In the genomic region with DNA sequence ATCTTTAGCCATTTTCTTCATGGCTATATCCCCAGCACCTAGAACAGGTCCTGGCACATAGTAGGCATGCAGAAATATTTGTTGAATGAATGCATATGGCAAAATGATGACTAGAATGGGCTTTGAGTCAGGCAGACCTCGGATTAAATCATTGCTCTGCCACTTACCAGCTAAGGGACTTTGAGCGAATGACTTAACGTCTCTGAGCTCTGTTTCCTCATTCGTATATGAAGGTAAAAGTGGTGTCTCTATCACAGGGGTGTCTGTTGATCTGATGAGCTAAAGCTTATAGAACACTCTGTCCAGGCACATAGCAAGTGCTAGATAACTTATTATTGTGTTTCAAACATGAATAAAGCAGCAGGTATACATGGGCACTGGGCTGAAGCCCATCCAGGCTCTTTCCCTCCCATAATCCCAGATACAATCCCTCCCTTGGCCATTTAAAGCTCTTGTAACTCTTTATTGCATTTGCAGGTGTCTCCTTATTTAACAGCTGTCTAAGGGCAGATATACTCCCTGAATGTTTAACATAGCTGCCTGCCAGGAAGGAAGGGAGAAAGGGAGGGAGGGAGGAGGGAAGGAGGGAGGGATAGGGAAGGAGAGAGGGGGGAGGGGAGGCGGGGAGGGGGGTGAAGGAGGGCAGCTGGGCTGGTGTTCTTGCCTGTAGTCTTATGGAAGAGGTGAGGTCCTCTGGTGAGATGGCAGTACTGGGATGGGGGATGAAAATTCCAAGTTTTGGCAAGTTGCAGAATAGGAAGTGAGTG, we compare ENCODE assay signal across 21 cellular contexts. TPM values are rescaled to one million over a fixed set of nuclear protein-coding genes. Genes with fewer than 3 reads are reported as not detected.
A peak's percentile ranks its signal among the peaks of the same experiment; 100 is the strongest.
DNase-seq lines count a peak whose midpoint lies in the region; ATAC-seq and TF ChIP-seq lines count a peak whose summit lies in the region.
"Had no signal": no experiment of that assay in that cellular context is flagged by ENCODE, and none has a peak within 500 bp of the region (broad histone marks: within the 10 kb centered on the region; RNA-seq: fewer than 3 reads in every experiment).

No MANE protein-coding gene starts in this region.

- intact Hi-C loops in PC-3 (cut with micrococcal nuclease) (loop anchor here (5.0 kb wide), 1 partner anchor 52 kb away; no protein-coding TSS in a partner anchor), left colon (cut with DNase I, micrococcal nuclease) (loop anchor here (5.0 kb wide), 2 partner anchors 87 to 143 kb away; no protein-coding TSS in a partner anchor)

- H3K27ac Mint-ChIP-seq in T-cell (no peak overlapping the region), endodermal cell (no peak overlapping the region)
- H3K27ac Mint-ChIP-seq: activated CD4-positive, alpha-beta T cell treated with anti-CD3 and anti-CD28 coated beads for 36 hours; activated CD8-positive, alpha-beta T cell treated with anti-CD3 and anti-CD28 coated beads for 36 hours; activated T-helper 1 cell treated with anti-CD3 and anti-CD28 coated beads, Interleukin-12 subunit alpha, Interleukin-12 subunit beta, Interleukin-2, Interleukin-4 antibody, amounts not matched to agents 30 ng/mL and 10 ng/mL and 1 ng/mL, durations not matched to agents 14 hours and 24 hours and 36 hours; CD4-positive, alpha-beta T cell; T-helper 2 cell treated with Interferon-gamma antibody and Interleukin-4, amounts not matched to agents 5 μg/mL and 100 μg/mL, for 36 hours had no signal

- no peaks in the 10 kb centered on the region for H3K9me2 ChIP-seq in PC-3 (replicated peaks; ENCODE audit: low read length)

- H3K27me3 Mint-ChIP-seq in T-cell (peaks cover 6 to 15% of the 10 kb centered on the region in 2 donors), endodermal cell (ENCODE audit: insufficient read depth) (no peaks in the 10 kb centered on the region)

- DNase-seq in DMS53 treated with DMSO at 0.1 percent for 48 hours (lab: John Stamatoyannopoulos, UW; ENCODE audit: unreplicated experiment) (peak; percentile 28), NCI-H2171 treated with DMSO at 0.1 percent for 48 hours (lab: John Stamatoyannopoulos, UW) (peak; percentile 81), PC-3 (no peak), left colon (no peak), T-cell (no peak), ureter (ENCODE audit: low spot score) (no peak), endodermal cell (no peak)
- DNase-seq: activated CD8-positive, alpha-beta memory T cell treated with anti-CD3 and anti-CD28 coated beads, Interleukin-2, amount 50 U/mL, for 48 hours; CD4-positive, alpha-beta T cell; KBM-7 had no signal

- no TSS peak for BruUV-seq in PC-3 (replicated peaks; lab: Mats Ljungman, UMichigan)

- H3K36me3 Mint-ChIP-seq in T-cell (no peaks in the 10 kb centered on the region), endodermal cell (ENCODE audit: low read depth) (no peaks in the 10 kb centered on the region)

- H3K9me3 ChIP-seq in PC-3 (ENCODE audit: low read length) (no peaks in the 10 kb centered on the region), endodermal cell (ENCODE audit: control insufficient read depth, low read length) (no peaks in the 10 kb centered on the region)
- H3K9me3 ChIP-seq: adrenal gland, pancreas, Peyer's patch had no signal

- no peak overlapping the region for H3K9ac ChIP-seq in PC-3 (ENCODE audit: low read length)
- no peak overlapping the region for H3K9ac ChIP-seq in endodermal cell (ENCODE audit: extremely low read depth, low read length, poor library complexity, severe bottlenecking)
- H3K9ac ChIP-seq: GM23248 had no signal

- no peak overlapping the region for H3K4me3 ChIP-seq in PC-3 (ENCODE audit: low read length)
- H3K4me3 ChIP-seq in endodermal cell (ENCODE audit: low read length) = no peak overlapping the region
- H3K4me3 ChIP-seq: adrenal gland, GM23248, pancreas, Peyer's patch, smooth muscle cell had no signal

- H3K27me3 ChIP-seq in PC-3 (ENCODE audit: low read length) (no peaks in the 10 kb centered on the region), endodermal cell (ENCODE audit: control insufficient read depth, insufficient read depth, low read length, poor library complexity, severe bottlenecking) (no peaks in the 10 kb centered on the region)
- H3K27me3 ChIP-seq: adrenal gland, pancreas, Peyer's patch had no signal

- H3K4me3 Mint-ChIP-seq in T-cell (no peak overlapping the region), endodermal cell (no peak overlapping the region)
- H3K4me3 Mint-ChIP-seq: activated CD4-positive, alpha-beta T cell treated with anti-CD3 and anti-CD28 coated beads for 36 hours; activated CD8-positive, alpha-beta T cell treated with anti-CD3 and anti-CD28 coated beads for 36 hours; activated T-helper 1 cell treated with anti-CD3 and anti-CD28 coated beads, Interleukin-12 subunit alpha, Interleukin-12 subunit beta, Interleukin-2, Interleukin-4 antibody, amounts not matched to agents 30 ng/mL and 10 ng/mL and 1 ng/mL, durations not matched to agents 14 hours and 24 hours and 36 hours; CD4-positive, alpha-beta T cell; central memory CD8-positive, alpha-beta T cell; neural crest cell; T-helper 2 cell treated with Interferon-gamma antibody and Interleukin-4, amounts not matched to agents 5 μg/mL and 100 μg/mL, for 36 hours had no signal

- no peak for TF ChIP-seq CTCF in PC-3 (conservative IDR thresholded peaks at IDR 0.05; ENCODE audit: low read depth, low read length)
- no peak for TF ChIP-seq CTCF in endodermal cell (conservative IDR thresholded peaks at IDR 0.05)

- CTCF ChIA-PET in PC-3 (lab: Charles Lee) (interaction anchor here (0.9 to 2.1 kb wide), 2 partner anchors 27 to 146 kb away, joined by 8 to 14 read pairs; a partner anchor contains a TSS), T-cell (lab: Charles Lee) (interaction anchor here (0.9 to 1.8 kb wide), 3 partner anchors 64 to 146 kb away, joined by 4 to 6 read pairs (median 4); a partner anchor contains a TSS)

- H3K4me1 Mint-ChIP-seq in T-cell = peaks cover 0 to 4% (median 0%) of the 10 kb centered on the region in 3 donors
- H3K4me1 Mint-ChIP-seq in endodermal cell = no peaks in the 10 kb centered on the region
- H3K4me1 Mint-ChIP-seq: activated CD4-positive, alpha-beta T cell treated with anti-CD3 and anti-CD28 coated beads for 36 hours; central memory CD8-positive, alpha-beta T cell had no signal

- no peak overlapping the region for H3K27ac ChIP-seq in PC-3 (ENCODE audit: low read length)
- H3K27ac ChIP-seq in endodermal cell (ENCODE audit: low read depth, low read length) = no peak overlapping the region
- H3K27ac ChIP-seq: adrenal gland, GM23248, pancreas, Peyer's patch had no signal

- no peaks in the 10 kb centered on the region for H3F3A ChIP-seq in PC-3 (ENCODE audit: low read length, unreplicated experiment)

- H3K4me1 ChIP-seq in PC-3 (ENCODE audit: insufficient read depth, low read length) = peaks cover 10% of the 10 kb centered on the region
- no peaks in the 10 kb centered on the region for H3K4me1 ChIP-seq in endodermal cell (ENCODE audit: control insufficient read depth, insufficient read depth, low read length)
- H3K4me1 ChIP-seq: pancreas, Peyer's patch had no signal

- WGBS in endodermal cell (ENCODE audit: insufficient coverage in 1 of 2, insufficient read length in 1 of 2), 2 experiments = 80% methylated on average over 4 of the region's 5 CpGs

- no peaks in the 10 kb centered on the region for H4K20me1 ChIP-seq in PC-3 (ENCODE audit: low read length)

- POLR2A ChIA-PET in PC-3 (lab: Charles Lee; ENCODE audit: unreplicated experiment) (interaction anchor here (0.7 kb wide), 1 partner anchor 24 kb away, joined by 8 read pairs; no protein-coding TSS in a partner anchor), T-cell (lab: Charles Lee) (no interaction called here)

- H3K9me3 Mint-ChIP-seq in T-cell = no peaks in the 10 kb centered on the region
- no peaks in the 10 kb centered on the region for H3K9me3 Mint-ChIP-seq in endodermal cell
- H3K9me3 Mint-ChIP-seq: activated CD8-positive, alpha-beta T cell treated with anti-CD3 and anti-CD28 coated beads for 36 hours; activated T-helper 1 cell treated with anti-CD3 and anti-CD28 coated beads, Interleukin-12 subunit alpha, Interleukin-12 subunit beta, Interleukin-2, Interleukin-4 antibody, amounts not matched to agents 30 ng/mL and 10 ng/mL and 1 ng/mL, durations not matched to agents 14 hours and 24 hours and 36 hours; CD4-positive, alpha-beta T cell; central memory CD8-positive, alpha-beta T cell; neural crest cell; T-helper 2 cell treated with Interferon-gamma antibody and Interleukin-4, amounts not matched to agents 5 μg/mL and 100 μg/mL, for 36 hours had no signal

- 0 out of 2 replicates have a peak, but pooled peaks have one; percentile 25 for ATAC-seq in PC-3
- ATAC-seq in left colon = peak; percentile 83
- ATAC-seq in T-cell (replicated peaks in 1 of 4) = no peak

- 0 out of 2 replicates have a peak, but pooled peaks cover 4% of the 10 kb centered on the region for H3K79me2 ChIP-seq in PC-3 (ENCODE audit: low read length)

- no peaks in the 10 kb centered on the region for H3K36me3 ChIP-seq in PC-3 (ENCODE audit: low read depth, low read length)
- no peaks in the 10 kb centered on the region for H3K36me3 ChIP-seq in endodermal cell (ENCODE audit: control insufficient read depth, insufficient read depth, low read length)
- H3K36me3 ChIP-seq: adrenal gland, pancreas, Peyer's patch had no signal

- no peak overlapping the region for H2AFZ ChIP-seq in PC-3 (ENCODE audit: low read length)
- H2AFZ ChIP-seq: GM23248 had no signal

- no peak overlapping the region for H3K4me2 ChIP-seq in PC-3 (ENCODE audit: low read length)
- H3K4me2 ChIP-seq: smooth muscle cell had no signal

RNA-seq across cellular contexts. Expression of a gene that starts 23.2 kb away (rescaled TPM):
- total RNA-seq in PC-3 (2014; rRNA removed) = 9.1 and 12.2 TPM in 2 replicates
- total RNA-seq in left colon = 10 to 100 TPM in 1 of 2 donors, 1 to 10 TPM in 1; 9.0 to 15.0 TPM
- 10 to 100 TPM in 4 of 5 donors, 1 to 10 TPM in 1; 3.8 to 18.2 (median 17.3) TPM for total RNA-seq in T-cell
- total RNA-seq in ureter = 29.8 TPM
- total RNA-seq in endodermal cell = 10 to 100 TPM; 27.8 to 46.8 TPM
- polyA plus RNA-seq in endodermal cell (2013, experiment 1 of 2) = 36.9 TPM
- polyA plus RNA-seq in endodermal cell (2013, experiment 2 of 2) = 33.8 TPM

Comparison
In these comparisons a context has a peak if more than half of its experiments do, and no peak if none do; other contexts are left out.
1. DNase-seq: peak in DMS53 treated with DMSO at 0.1 percent for 48 hours (single experiment) and NCI-H2171 treated with DMSO at 0.1 percent for 48 hours (single experiment); none in PC-3 (single experiment), left colon (0 of 2), T-cell (0 of 34), ureter (single experiment) and endodermal cell (single experiment).
2. ATAC-seq: peak in PC-3 (single experiment) and left colon (single experiment); none in T-cell (0 of 4).